ENCODE assay signal across 11 cellular contexts in genomic region chr10:10786334-10787090, GRCh38.
DNase-seq lines count a peak whose midpoint lies in the region; ATAC-seq, FAIRE-seq and TF ChIP-seq lines count a peak whose summit lies in the region.
"Had no signal": no experiment of that assay in that cellular context is flagged by ENCODE, and none has a peak within 500 bp of the region (broad histone marks: within the 10 kb centered on the region; RNA-seq: fewer than 3 reads in every experiment).

No MANE protein-coding gene starts in this region.

- no peaks in the 10 kb centered on the region for H4K20me1 ChIP-seq in BLaER1 treated with 17β-estradiol and CSF1 and Interleukin-3, amounts not matched to agents 10 nM and 100 nM
- no peaks in the 10 kb centered on the region for H4K20me1 ChIP-seq in mammary epithelial cell (ENCODE audit: insufficient read depth, low read length)
- no peaks in the 10 kb centered on the region for H4K20me1 ChIP-seq in SK-N-SH (ENCODE audit: insufficient read depth)

- H3K4me2 ChIP-seq in BLaER1 treated with 17β-estradiol and CSF1 and Interleukin-3, amounts not matched to agents 10 nM and 100 nM = peak overlapping the region; percentile 11 to 72 (median 50); a peak in 20 of 22 replicates
- peak overlapping the region; percentile 53 for H3K4me2 ChIP-seq in mammary epithelial cell (ENCODE audit: insufficient read depth, low read depth, low read length)
- H3K4me2 ChIP-seq in SK-N-SH = no peak overlapping the region

- POLR2A ChIA-PET in SK-N-SH (lab: Yijun Ruan, JAX) = no interaction called here

- H3K27ac ChIP-seq in BLaER1 treated with 17β-estradiol and CSF1 and Interleukin-3, amounts not matched to agents 10 nM and 100 nM = peak overlapping the region in 10 of 11 experiments; percentile 44 to 84 (median 68); a peak in 21 of 22 replicates
- H3K27ac ChIP-seq in mammary epithelial cell (ENCODE audit: insufficient read depth, low read depth, low read length) (peak overlapping the region; percentile 54), left lung (peak overlapping the region; percentile 60 to 79), SK-N-SH (ENCODE audit: low read depth in 2 of 2, low read length in 1 of 2) (no peak overlapping the region)

- H3K9ac ChIP-seq in BLaER1 treated with 17β-estradiol and CSF1 and Interleukin-3, amounts not matched to agents 10 nM and 100 nM = peak overlapping the region in 5 of 11 experiments; percentile 13 to 52 (median 50); a peak in 7 of 22 replicates
- H3K9ac ChIP-seq in mammary epithelial cell (ENCODE audit: insufficient read depth, low read length) = no peak overlapping the region
- H3K9ac ChIP-seq in SK-N-SH = no peak overlapping the region

- in situ Hi-C loops in mammary epithelial cell (cut with MboI; ENCODE audit: low sequenced_read_pairs in 2 of 2) = no loop called here

- TF ChIP-seq EP300 in SK-N-SH (IDR thresholded peaks at IDR 0.05; ENCODE audit: borderline replicate concordance in 1 of 2, low read depth in 1 of 2, low read length in 1 of 2) = no peak

- peak; percentile 72 for ATAC-seq in left lung
- ATAC-seq: stimulated activated naive B cell treated with anti-CD40 and anti-IgM and Interleukin-4, amounts not matched to agents 10 μg/mL and 1 μg/mL and 100 μg/mL, for 72 hours had no signal

- H3K4me1 ChIP-seq in BLaER1 treated with 17β-estradiol and CSF1 and Interleukin-3, amounts not matched to agents 10 nM and 100 nM = peaks cover 10 to 44% (median 35%) of the 10 kb centered on the region in 10 experiments; a peak in 19 of 20 replicates
- peaks cover 19% of the 10 kb centered on the region for H3K4me1 ChIP-seq in mammary epithelial cell (ENCODE audit: insufficient read depth, low read length)
- H3K4me1 ChIP-seq in left lung = peaks cover 15 to 36% of the 10 kb centered on the region in 2 donors
- no peaks in the 10 kb centered on the region for H3K4me1 ChIP-seq in SK-N-SH (ENCODE audit: control insufficient read depth in 1 of 2, insufficient read depth in 2 of 2, low read depth in 1 of 2, low read length in 1 of 2)

- H3K79me2 ChIP-seq in mammary epithelial cell (ENCODE audit: insufficient read depth, low read length) = no peaks in the 10 kb centered on the region
- no peaks in the 10 kb centered on the region for H3K79me2 ChIP-seq in SK-N-SH (ENCODE audit: insufficient read depth)

- 60% methylated on average over 3 of the region's 3 CpGs for WGBS in mammary epithelial cell (ENCODE audit: low coverage, missing lambda C conversion rate)
- 49% methylated on average over 3 of the region's 3 CpGs for WGBS in SK-N-SH (ENCODE audit: low lambda C conversion rate)

- TF ChIP-seq CTCF in NB4 (IDR thresholded peaks at IDR 0.05; ENCODE audit: low read depth, low read length) = no peak
- no peak for TF ChIP-seq CTCF in mammary epithelial cell (conservative IDR thresholded peaks at IDR 0.05 in 1 of 2, IDR thresholded peaks at IDR 0.05 in 1 of 2; ENCODE audit: extremely low read depth in 1 of 2, insufficient read depth in 1 of 2, low read depth in 1 of 2, low read length in 2 of 2)
- no peak for TF ChIP-seq CTCF in left lung (IDR thresholded peaks at IDR 0.05)
- TF ChIP-seq CTCF in SK-N-SH (IDR thresholded peaks at IDR 0.05) = no peak

- dilution Hi-C loops in mammary epithelial cell (cut with HindIII; ENCODE audit: low sequenced_read_pairs) = no loop called here

- H3K36me3 ChIP-seq in BLaER1 treated with 17β-estradiol and CSF1 and Interleukin-3, amounts not matched to agents 10 nM and 100 nM = no peaks in the 10 kb centered on the region
- H3K36me3 ChIP-seq in mammary epithelial cell (ENCODE audit: insufficient read depth, low read length) (no peaks in the 10 kb centered on the region), left lung (no peaks in the 10 kb centered on the region), SK-N-SH (replicated peaks in 1 of 2; ENCODE audit: control insufficient read depth in 1 of 2, insufficient read depth in 2 of 2, low read length in 1 of 2) (no peaks in the 10 kb centered on the region)

- no peak overlapping the region for H3K4me3 ChIP-seq in BLaER1 treated with 17β-estradiol and CSF1 and Interleukin-3, amounts not matched to agents 10 nM and 100 nM
- H3K4me3 ChIP-seq in NB4 (ENCODE audit: low read depth, low read length) (no peak overlapping the region), mammary epithelial cell (replicated peaks in 1 of 3; ENCODE audit: insufficient read depth in 1 of 3, low read depth in 2 of 3, low read length in 3 of 3) (no peak overlapping the region), left lung (no peak overlapping the region), SK-N-SH (ENCODE audit: low read depth in 2 of 2, low read length in 1 of 2) (no peak overlapping the region)

- no peaks in the 10 kb centered on the region for H3F3A ChIP-seq in SK-N-SH (replicated peaks; ENCODE audit: insufficient read depth)

- BruUV-seq in mammary epithelial cell (replicated peaks; lab: Mats Ljungman, UMichigan) = no TSS peak

- no peaks in the 10 kb centered on the region for H3K9me2 ChIP-seq in SK-N-SH

- CTCF ChIA-PET in mammary epithelial cell (lab: Charles Lee; ENCODE audit: low non-redundant PET) = no interaction called here
- CTCF ChIA-PET in SK-N-SH (lab: Yijun Ruan, JAX) = no interaction called here

- no peak for FAIRE-seq in GM12891 (lab: Jason Lieb, UNC)

- H3K27me3 ChIP-seq in BLaER1 treated with 17β-estradiol and CSF1 and Interleukin-3, amounts not matched to agents 10 nM and 100 nM = no peaks in the 10 kb centered on the region
- H3K27me3 ChIP-seq in mammary epithelial cell (ENCODE audit: insufficient read depth, low read length) (no peaks in the 10 kb centered on the region), left lung (no peaks in the 10 kb centered on the region), SK-N-SH (ENCODE audit: insufficient read depth) (no peaks in the 10 kb centered on the region)

- DNase-seq in NB4 (ENCODE audit: low read depth) (peak; percentile 1), mammary epithelial cell (peak; percentile 71), left lung (no peak), NCI-H1930 (lab: John Stamatoyannopoulos, UW) (no peak), NCI-H82 (lab: John Stamatoyannopoulos, UW) (no peak), SK-N-SH (no peak), GM12891 (ENCODE audit: insufficient read length, low spot score) (no peak)
- DNase-seq: GF-D8; stimulated activated CD4-positive, alpha-beta T cell treated with anti-CD3 and anti-CD28 coated beads, Interleukin-2, amount 100 ng/mL, for 24 hours; stimulated activated naive B cell treated with anti-CD40 and anti-IgM and Interleukin-4, amounts not matched to agents 10 μg/mL and 1 μg/mL and 100 μg/mL, for 72 hours had no signal

- peaks cover 0 to 51% (median 13%) of the 10 kb centered on the region in 11 experiments; a peak in 13 of 22 replicates for H3K9me3 ChIP-seq in BLaER1 treated with 17β-estradiol and CSF1 and Interleukin-3, amounts not matched to agents 10 nM and 100 nM (replicated peaks in 1 of 11)
- H3K9me3 ChIP-seq in mammary epithelial cell (replicated peaks; ENCODE audit: insufficient read depth, low read length) = no peaks in the 10 kb centered on the region
- H3K9me3 ChIP-seq in left lung = no peaks in the 10 kb centered on the region
- no peaks in the 10 kb centered on the region for H3K9me3 ChIP-seq in SK-N-SH

- intact Hi-C loops in mammary epithelial cell (cut with micrococcal nuclease) = loop anchor here (1.0 to 2.0 kb wide), 3 partner anchors 8 to 124 kb away; no protein-coding TSS in a partner anchor
- intact Hi-C loops in left lung (cut with DNase I) = no loop called here

- TF ChIP-seq POLR2A in NB4 (IDR thresholded peaks at IDR 0.05; ENCODE audit: extremely low read depth, insufficient read length) (no peak), GM12891 (IDR thresholded peaks at IDR 0.05; ENCODE audit: low read depth, low read length) (no peak)

- H2AFZ ChIP-seq in mammary epithelial cell (ENCODE audit: low read depth, low read length) = no peak overlapping the region
- H2AFZ ChIP-seq in SK-N-SH (ENCODE audit: low read depth) = no peak overlapping the region

- no peak for TF ChIP-seq RAD21 in SK-N-SH (IDR thresholded peaks at IDR 0.05; ENCODE audit: low read length)

TF ChIP-seq in SK-N-SH, 30 proteins besides CTCF, POLR2A, EP300 and RAD21 (continues in another document):
- TF ChIP-seq GATA2 (CRISPR knock-in tag; IDR thresholded peaks at IDR 0.05) (no peak), NRF1 (IDR thresholded peaks at IDR 0.05; ENCODE audit: low read depth, low read length) (no peak), NFIC (IDR thresholded peaks at IDR 0.05; ENCODE audit: borderline replicate concordance) (no peak), TEAD4 (IDR thresholded peaks at IDR 0.05; ENCODE audit: borderline replicate concordance, insufficient read depth) (no peak), RFX5 (IDR thresholded peaks at IDR 0.05; ENCODE audit: low read length) (no peak), SIN3A (IDR thresholded peaks at IDR 0.05; ENCODE audit: borderline replicate concordance, low read depth, low read length) (no peak), IRF3 (IDR thresholded peaks at IDR 0.05; ENCODE audit: low read depth, low read length) (no peak)

TF ChIP-seq in GM12891, 5 proteins besides CTCF, POLR2A, EP300 and RAD21:
- no peak for TF ChIP-seq PAX5 (IDR thresholded peaks at IDR 0.05; ENCODE audit: insufficient read depth, low read length, severe bottlenecking)
- no peak for TF ChIP-seq POU2F2 (IDR thresholded peaks at IDR 0.05; ENCODE audit: low read depth, low read length)
- no peak for TF ChIP-seq POLR2AphosphoS5 (IDR thresholded peaks at IDR 0.05; ENCODE audit: low read depth, low read length)
- no peak for TF ChIP-seq TAF1 (IDR thresholded peaks at IDR 0.05; ENCODE audit: low read depth, low read length)
- TF ChIP-seq SPI1 (IDR thresholded peaks at IDR 0.05; ENCODE audit: low read depth, low read length) = no peak

Comparison
In these comparisons a context has a peak if more than half of its experiments do, and no peak if none do; other contexts are left out.
1. H3K27ac ChIP-seq: peak in BLaER1 treated with 17β-estradiol and CSF1 and Interleukin-3, amounts not matched to agents 10 nM and 100 nM (10 of 11), mammary epithelial cell (single experiment) and left lung (2 of 2); none in SK-N-SH (0 of 2).
2. DNase-seq: peak in NB4 (single experiment) and mammary epithelial cell (single experiment); none in left lung (0 of 2), NCI-H1930 (0 of 2), NCI-H82 (single experiment), SK-N-SH (single experiment) and GM12891 (single experiment).